Comparison of ENCODE assay signal across 8 cellular contexts in genomic region chr4:1011022-1011694, GRCh38. TPM values are rescaled to one million over a fixed set of nuclear protein-coding genes. Genes with fewer than 3 reads are reported as not detected.
DNase-seq lines count a peak whose midpoint lies in the region; ATAC-seq and TF ChIP-seq lines count a peak whose summit lies in the region.

A gene with protein sequence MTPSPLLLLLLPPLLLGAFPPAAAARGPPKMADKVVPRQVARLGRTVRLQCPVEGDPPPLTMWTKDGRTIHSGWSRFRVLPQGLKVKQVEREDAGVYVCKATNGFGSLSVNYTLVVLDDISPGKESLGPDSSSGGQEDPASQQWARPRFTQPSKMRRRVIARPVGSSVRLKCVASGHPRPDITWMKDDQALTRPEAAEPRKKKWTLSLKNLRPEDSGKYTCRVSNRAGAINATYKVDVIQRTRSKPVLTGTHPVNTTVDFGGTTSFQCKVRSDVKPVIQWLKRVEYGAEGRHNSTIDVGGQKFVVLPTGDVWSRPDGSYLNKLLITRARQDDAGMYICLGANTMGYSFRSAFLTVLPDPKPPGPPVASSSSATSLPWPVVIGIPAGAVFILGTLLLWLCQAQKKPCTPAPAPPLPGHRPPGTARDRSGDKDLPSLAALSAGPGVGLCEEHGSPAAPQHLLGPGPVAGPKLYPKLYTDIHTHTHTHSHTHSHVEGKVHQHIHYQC (plus strand): TSS chr4:1011626. CDS start chr4:1012486, 860 bp downstream.

- no peak for TF ChIP-seq POLR2A in right lobe of liver (IDR thresholded peaks at IDR 0.05)

- TF ChIP-seq CTCF in Caco-2 (IDR thresholded peaks at IDR 0.05; ENCODE audit: insufficient read depth in 1 of 2, low read depth in 1 of 2, low read length in 1 of 2, severe bottlenecking in 1 of 2, unreplicated experiment in 1 of 2), result no peak
- TF ChIP-seq CTCF in right lobe of liver (IDR thresholded peaks at IDR 0.05), result no peak

- H3K27me3 Mint-ChIP-seq in Caco-2 (ENCODE audit: insufficient read depth, unreplicated experiment), result peaks cover 3% of the 10 kb centered on the region

- intact Hi-C loops in Caco-2 (cut with micrococcal nuclease; ENCODE audit: unreplicated experiment) (no loop called here), right lobe of liver (cut with DNase I) (no loop called here)

- DNase-seq in Caco-2 (peak; percentile 92 to 95), GOT3 (lab: John Stamatoyannopoulos, UW) (peak; percentile 35), NCI-H2196 treated with DMSO at 0.1 percent for 48 hours (lab: John Stamatoyannopoulos, UW; ENCODE audit: unreplicated experiment) (peak; percentile 48), dermis blood vessel endothelial cell (peak; percentile 87), right lobe of liver (peak; percentile 95 to 97 (median 96)), DMS79 treated with DMSO at 0.1 percent for 48 hours (lab: John Stamatoyannopoulos, UW) (no peak)
- peak; percentile 95 for DNase-seq in activated CD4-positive, alpha-beta T cell treated with anti-CD3 and anti-CD28 coated beads, Interleukin-2, amount 50 U/mL, for 48 hours
- peak; percentile 92 to 94 for DNase-seq in stimulated activated CD4-positive, alpha-beta T cell treated with anti-CD3 and anti-CD28 coated beads, Interleukin-2, amount 100 ng/mL, for 48 hours

- H3K4me3 ChIP-seq in Caco-2 (ENCODE audit: low read depth, low read length) (peak within 1 kb of the TSS; percentile 73), right lobe of liver (peak within 1 kb of the TSS; percentile 67 to 77 (median 75))

- H3K4me1 ChIP-seq in Caco-2 (peaks cover 13% of the 10 kb centered on the region), right lobe of liver (peaks cover 0 to 33% (median 14%) of the 10 kb centered on the region in 4 donors)

- H3K27ac ChIP-seq in right lobe of liver, result peak within 1 kb of the TSS in 1 of 3 donors; percentile 40

- H3K9me3 Mint-ChIP-seq in Caco-2 (ENCODE audit: unreplicated experiment), result peaks cover 10% of the 10 kb centered on the region

- WGBS in right lobe of liver (ENCODE audit: insufficient coverage, low coverage, low lambda C conversion rate, missing lambda C conversion rate), result 7% methylated on average over 3 of the region's 95 CpGs

- no TSS peak for BruUV-seq in Caco-2 (replicated peaks; lab: Mats Ljungman, UMichigan)

- POLR2A ChIA-PET in Caco-2 (lab: Charles Lee), result no interaction called here

- peak; percentile 64 to 74 (median 70) for ATAC-seq in right lobe of liver

- H3K27me3 ChIP-seq in Caco-2 (replicated peaks; ENCODE audit: control insufficient read depth, insufficient read depth, low read length), result no peaks in the 10 kb centered on the region
- no peaks in the 10 kb centered on the region for H3K27me3 ChIP-seq in right lobe of liver

- peaks cover 11% of the 10 kb centered on the region for H3K36me3 Mint-ChIP-seq in Caco-2 (ENCODE audit: insufficient read depth, unreplicated experiment)

- peak within 1 kb of the TSS; percentile 79 for H3K4me3 Mint-ChIP-seq in Caco-2 (ENCODE audit: unreplicated experiment)

- H3K36me3 ChIP-seq in Caco-2 (ENCODE audit: control insufficient read depth, insufficient read depth, low read length) (no peaks in the 10 kb centered on the region), right lobe of liver (peaks cover 0 to 8% (median 0%) of the 10 kb centered on the region in 4 donors)

- H3K9me3 ChIP-seq in Caco-2 (peaks cover 7% of the 10 kb centered on the region; the same call in 1 of the 2 replicates), right lobe of liver (no peaks in the 10 kb centered on the region)

- CTCF ChIA-PET in Caco-2 (lab: Charles Lee), result interaction anchor here (1.2 kb wide), 1 partner anchor 79 kb away, joined by 4 read pairs; the partner anchor contains the start of genes GAK and TMEM175

- H3K4me1 Mint-ChIP-seq in Caco-2 (ENCODE audit: low read depth, unreplicated experiment), result peaks cover 6% of the 10 kb centered on the region

- H3K27ac Mint-ChIP-seq in Caco-2 (ENCODE audit: unreplicated experiment), result peak within 1 kb of the TSS; percentile 78

RNA-seq across cellular contexts. Expression of the gene that starts here (rescaled TPM):
- total RNA-seq in Caco-2 (2022), result 25.4 and 26.0 TPM in 2 replicates
- total RNA-seq in dermis blood vessel endothelial cell, result 12.8 and 20.8 TPM in 2 replicates
- total RNA-seq in right lobe of liver, result 10 to 100 TPM; 27.9 to 60.1 (median 45.7) TPM
